In genomic region chr22:31972180-31972579, GRCh38 we compare ENCODE assay signal across 19 cellular contexts. TPM values are rescaled to one million over a fixed set of nuclear protein-coding genes. Genes with fewer than 3 reads are reported as not detected.
DNase-seq lines count a peak whose midpoint lies in the region; ATAC-seq, FAIRE-seq and TF ChIP-seq lines count a peak whose summit lies in the region.
"Had no signal": no experiment of that assay in that cellular context is flagged by ENCODE, and none has a peak within 500 bp of the region (broad histone marks: within the 10 kb centered on the region; RNA-seq: fewer than 3 reads in every experiment).

No MANE protein-coding gene starts in this region.

- H3K4me3 ChIP-seq in SJCRH30 (no peak overlapping the region), mucosa of descending colon (no peak overlapping the region)
- H3K4me3 ChIP-seq: BLaER1, GM23338 had no signal

- H3K4me1 ChIP-seq in SJCRH30 (no peaks in the 10 kb centered on the region), mucosa of descending colon (ENCODE audit: low read depth) (peaks cover 14% of the 10 kb centered on the region)

- H3K9me3 Mint-ChIP-seq in stimulated activated effector memory CD8-positive, alpha-beta T cell treated with anti-CD3 and anti-CD28 coated beads, Interleukin-12 subunit alpha, Interleukin-12 subunit beta, amount 100 ng/mL, for 72 hours, result no peaks in the 10 kb centered on the region
- no peaks in the 10 kb centered on the region for H3K9me3 Mint-ChIP-seq in effector memory CD8-positive, alpha-beta T cell
- H3K9me3 Mint-ChIP-seq: CD4-positive, alpha-beta memory T cell; GM23338 had no signal

- intact Hi-C loops in left colon (cut with DNase I, micrococcal nuclease) (loop anchor here in 1 of 2 donors (10.0 kb wide), 1 partner anchor 503 kb away; the partner anchor contains the start of gene FBXO7), mucosa of descending colon (cut with DNase I, micrococcal nuclease) (loop anchor here in 1 of 2 donors (10.0 kb wide), 1 partner anchor 293 kb away; no protein-coding TSS in a partner anchor)

- H3K27ac ChIP-seq in SJCRH30, result no peak overlapping the region
- H3K27ac ChIP-seq: BLaER1 had no signal

- TF ChIP-seq CTCF in mucosa of descending colon (IDR thresholded peaks at IDR 0.05), result no peak

- H3K27ac Mint-ChIP-seq in stimulated activated effector memory CD8-positive, alpha-beta T cell treated with anti-CD3 and anti-CD28 coated beads, Interleukin-12 subunit alpha, Interleukin-12 subunit beta, amount 100 ng/mL, for 72 hours, result no peak overlapping the region
- H3K27ac Mint-ChIP-seq in effector memory CD8-positive, alpha-beta T cell, result no peak overlapping the region
- H3K27ac Mint-ChIP-seq: CD4-positive, alpha-beta memory T cell; GM23338 had no signal

- H3K9me3 ChIP-seq in SJCRH30 (replicated peaks), result no peaks in the 10 kb centered on the region
- H3K9me3 ChIP-seq in mucosa of descending colon, result no peaks in the 10 kb centered on the region
- H3K9me3 ChIP-seq: BLaER1 had no signal

- peak overlapping the region; percentile 83 for H3K4me3 Mint-ChIP-seq in stimulated activated effector memory CD8-positive, alpha-beta T cell treated with anti-CD3 and anti-CD28 coated beads, Interleukin-12 subunit alpha, Interleukin-12 subunit beta, amount 100 ng/mL, for 72 hours
- H3K4me3 Mint-ChIP-seq in effector memory CD8-positive, alpha-beta T cell, result no peak overlapping the region
- H3K4me3 Mint-ChIP-seq: GM23338 had no signal

- peak; percentile 31 to 34 for DNase-seq in SJCRH30
- peak; percentile 33 to 47 for DNase-seq in left colon
- peak; percentile 38 to 66 (median 62) for DNase-seq in mucosa of descending colon
- no peak for DNase-seq in stimulated activated effector memory CD8-positive, alpha-beta T cell treated with anti-CD3 and anti-CD28 coated beads, Interleukin-12 subunit alpha, Interleukin-12 subunit beta, amount 100 ng/mL, for 72 hours (ENCODE audit: low spot score in 2 of 2)
- no peak for DNase-seq in GM12892 (ENCODE audit: insufficient read length)
- no peak for DNase-seq in effector memory CD8-positive, alpha-beta T cell
- DNase-seq in iPS-NIHi11 (ENCODE audit: low spot score), result no peak
- DNase-seq: 8988T; CD4-positive, alpha-beta memory T cell; DMS153; DMS79 treated with DMSO at 0.1 percent for 48 hours; GF-D8; HCEC 1CT had no signal

- H3K36me3 Mint-ChIP-seq in stimulated activated effector memory CD8-positive, alpha-beta T cell treated with anti-CD3 and anti-CD28 coated beads, Interleukin-12 subunit alpha, Interleukin-12 subunit beta, amount 100 ng/mL, for 72 hours, result peaks cover 5% of the 10 kb centered on the region
- H3K36me3 Mint-ChIP-seq in effector memory CD8-positive, alpha-beta T cell (ENCODE audit: insufficient read depth), result no peaks in the 10 kb centered on the region
- H3K36me3 Mint-ChIP-seq: CD14-positive monocyte; CD4-positive, alpha-beta memory T cell had no signal

- TF ChIP-seq POLR2A in GM12892 (IDR thresholded peaks at IDR 0.05; ENCODE audit: low read depth, low read length), result no peak

- no peak for FAIRE-seq in GM12892 (lab: Jason Lieb, UNC)
- FAIRE-seq: GM19239, H54 had no signal

- no peaks in the 10 kb centered on the region for H3K36me3 ChIP-seq in SJCRH30
- H3K36me3 ChIP-seq in mucosa of descending colon (ENCODE audit: low read depth), result no peaks in the 10 kb centered on the region
- H3K36me3 ChIP-seq: BLaER1 had no signal

- H3K4me1 Mint-ChIP-seq in stimulated activated effector memory CD8-positive, alpha-beta T cell treated with anti-CD3 and anti-CD28 coated beads, Interleukin-12 subunit alpha, Interleukin-12 subunit beta, amount 100 ng/mL, for 72 hours, result peaks cover 15% of the 10 kb centered on the region
- peaks cover 14 to 15% of the 10 kb centered on the region in 2 donors for H3K4me1 Mint-ChIP-seq in effector memory CD8-positive, alpha-beta T cell (ENCODE audit: low read depth in 2 of 2)
- H3K4me1 Mint-ChIP-seq: GM23338 had no signal

- H3K27me3 ChIP-seq in SJCRH30, result no peaks in the 10 kb centered on the region; the same call in 1 of the 2 replicates
- H3K27me3 ChIP-seq: BLaER1 had no signal

- no peaks in the 10 kb centered on the region for H3K27me3 Mint-ChIP-seq in effector memory CD8-positive, alpha-beta T cell
- H3K27me3 Mint-ChIP-seq: CD4-positive, alpha-beta memory T cell had no signal

- ATAC-seq in left colon (no peak), mucosa of descending colon (no peak), HG03432 (IDR thresholded peaks at IDR 0.05; ENCODE audit: unreplicated experiment) (no peak)
- ATAC-seq in stimulated activated effector memory CD8-positive, alpha-beta T cell treated with anti-CD3 and anti-CD28 coated beads, Interleukin-12 subunit alpha, Interleukin-12 subunit beta, amount 100 ng/mL, for 72 hours, result no peak
- ATAC-seq in effector memory CD8-positive, alpha-beta T cell (replicated peaks), result no peak
- ATAC-seq: GM23338 had no signal

RNA-seq across cellular contexts. Expression of gene YWHAH, which starts 27.8 kb away (rescaled TPM):
- 100 and 106 TPM in 2 replicates for total RNA-seq in SJCRH30 (2014; rRNA removed; shearing (Covaris generic))
- total RNA-seq in left colon, result 100 to 1,000 TPM; 152 to 291 TPM
- 100 to 1,000 TPM; 140 to 162 (median 149) TPM for total RNA-seq in mucosa of descending colon
- 78.1 TPM for polyA plus RNA-seq in GM12892 (2012; ENCODE audit: missing spikeins)

Comparison
In these comparisons a context has a peak if more than half of its experiments do, and no peak if none do; other contexts are left out.
1. DNase-seq: peak in SJCRH30 (2 of 2), left colon (2 of 2) and mucosa of descending colon (3 of 3); none in stimulated activated effector memory CD8-positive, alpha-beta T cell treated with anti-CD3 and anti-CD28 coated beads, Interleukin-12 subunit alpha, Interleukin-12 subunit beta, amount 100 ng/mL, for 72 hours (0 of 2), GM12892 (single experiment), effector memory CD8-positive, alpha-beta T cell (0 of 3) and iPS-NIHi11 (single experiment).